In genomic region chr12:45244561-45245348, GRCh38 we compare ENCODE assay signal across 9 cellular contexts. TPM values are rescaled to one million over a fixed set of nuclear protein-coding genes. Genes with fewer than 3 reads are reported as not detected.
DNase-seq lines count a peak whose midpoint lies in the region; ATAC-seq and TF ChIP-seq lines count a peak whose summit lies in the region.
"Had no signal": no experiment of that assay in that cellular context is flagged by ENCODE, and none has a peak within 500 bp of the region (broad histone marks: within the 10 kb centered on the region; RNA-seq: fewer than 3 reads in every experiment).

No MANE protein-coding gene starts in this region.

- no peaks in the 10 kb centered on the region for H3K36me3 Mint-ChIP-seq in CD4-positive, alpha-beta T cell (ENCODE audit: low read depth)
- H3K36me3 Mint-ChIP-seq in IgD-negative memory B cell = peaks cover 2% of the 10 kb centered on the region

- 74 to 81% methylated on average over 9 of the region's 9 CpGs for WGBS in heart right ventricle, 2 donors

- no peaks in the 10 kb centered on the region for H3K9me3 Mint-ChIP-seq in CD4-positive, alpha-beta T cell
- H3K9me3 Mint-ChIP-seq in IgD-negative memory B cell = no peaks in the 10 kb centered on the region

- CTCF ChIA-PET in CD4-positive, alpha-beta T cell (lab: Charles Lee) = no interaction called here

- peak overlapping the region in 3 of 10 donors; percentile 6 to 25 (median 21) for H3K4me3 ChIP-seq in heart right ventricle

- POLR2A ChIA-PET in CD4-positive, alpha-beta T cell (lab: Charles Lee) = no interaction called here

- H3K27me3 Mint-ChIP-seq in CD4-positive, alpha-beta T cell = no peaks in the 10 kb centered on the region
- H3K27me3 Mint-ChIP-seq in IgD-negative memory B cell = no peaks in the 10 kb centered on the region
- H3K27me3 Mint-ChIP-seq: activated naive CD8-positive, alpha-beta T cell treated with anti-CD3 and anti-CD28 coated beads, Interleukin-2, amount 10 ng/mL, durations not matched to agents 7 days and 5 days had no signal

- peaks cover 47% of the 10 kb centered on the region for H3K4me1 Mint-ChIP-seq in CD4-positive, alpha-beta T cell (ENCODE audit: low read depth)
- peaks cover 11 to 18% (median 14%) of the 10 kb centered on the region in 3 donors for H3K4me1 Mint-ChIP-seq in IgD-negative memory B cell

- H3K4me3 Mint-ChIP-seq in CD4-positive, alpha-beta T cell = peak overlapping the region; percentile 67
- peak overlapping the region; percentile 27 to 90 (median 72) for H3K4me3 Mint-ChIP-seq in IgD-negative memory B cell
- H3K4me3 Mint-ChIP-seq: activated naive CD8-positive, alpha-beta T cell treated with anti-CD3 and anti-CD28 coated beads, Interleukin-2, amount 10 ng/mL, durations not matched to agents 7 days and 5 days had no signal

- TF ChIP-seq CTCF in CD4-positive, alpha-beta T cell (IDR thresholded peaks at IDR 0.05) = no peak
- TF ChIP-seq CTCF in heart right ventricle (IDR thresholded peaks at IDR 0.05) = no peak

- peak; percentile 37 for ATAC-seq in CD4-positive, alpha-beta T cell (ENCODE audit: poor library complexity)
- ATAC-seq in GM21390 (IDR thresholded peaks at IDR 0.05; ENCODE audit: unreplicated experiment) (peak; percentile 85), heart right ventricle (peak in 7 of 8 donors; percentile 58 to 83 (median 78))

- no peaks in the 10 kb centered on the region for H3K9me3 ChIP-seq in CD4-positive, alpha-beta T cell (ENCODE audit: control insufficient read depth, low read length)
- H3K9me3 ChIP-seq in heart right ventricle = peaks cover 0 to 4% (median 0%) of the 10 kb centered on the region in 11 donors

- H3K27ac ChIP-seq in CD4-positive, alpha-beta T cell (ENCODE audit: low read depth, low read length) = no peak overlapping the region
- peak overlapping the region in 2 of 10 donors; percentile 51 to 66 for H3K27ac ChIP-seq in heart right ventricle

- no peaks in the 10 kb centered on the region for H3K27me3 ChIP-seq in CD4-positive, alpha-beta T cell (ENCODE audit: control insufficient read depth, insufficient read depth, low read length)
- no peaks in the 10 kb centered on the region for H3K27me3 ChIP-seq in heart right ventricle

- DNase-seq in CD4-positive, alpha-beta T cell = no peak
- DNase-seq in heart right ventricle (no peak), GM03348 (ENCODE audit: low spot score) (no peak), DMS114 treated with DMSO at 0.1 percent for 48 hours (lab: John Stamatoyannopoulos, UW; ENCODE audit: unreplicated experiment) (no peak), A172 (ENCODE audit: low spot score) (no peak), ecto neural progenitor cell (ENCODE audit: low spot score) (no peak)
- DNase-seq: activated naive CD8-positive, alpha-beta T cell treated with anti-CD3 and anti-CD28 coated beads, Interleukin-2, amount 10 ng/mL, durations not matched to agents 7 days and 5 days had no signal

- H3K27ac Mint-ChIP-seq in CD4-positive, alpha-beta T cell = no peak overlapping the region
- H3K27ac Mint-ChIP-seq in IgD-negative memory B cell = peak overlapping the region in 2 of 3 donors; percentile 64 to 93
- H3K27ac Mint-ChIP-seq: activated naive CD8-positive, alpha-beta T cell treated with anti-CD3 and anti-CD28 coated beads, Interleukin-2, amount 10 ng/mL, durations not matched to agents 7 days and 5 days had no signal

- peaks cover 0 to 25% (median 7%) of the 10 kb centered on the region in 9 donors for H3K4me1 ChIP-seq in heart right ventricle

- intact Hi-C loops in CD4-positive, alpha-beta T cell (cut with DNase I, micrococcal nuclease) = no loop called here
- intact Hi-C loops in heart right ventricle (cut with DNase I) = no loop called here

- H3K36me3 ChIP-seq in heart right ventricle = peaks cover 0 to 4% (median 0%) of the 10 kb centered on the region in 9 donors

RNA-seq across cellular contexts. Expression of gene ANO6, which starts 28.9 kb away (rescaled TPM):
- total RNA-seq in CD4-positive, alpha-beta T cell = 10 to 100 TPM; 11.6 to 11.7 TPM
- polyA plus RNA-seq in IgD-negative memory B cell = 18.0 TPM
- total RNA-seq in heart right ventricle = 10 to 100 TPM; 35.8 to 52.2 (median 41.9) TPM
- 10 to 100 TPM in 1 of 2 donors, 1 to 10 TPM in 1; 8.9 to 12.7 TPM for polyA plus RNA-seq in heart right ventricle
- total RNA-seq in A172 (2014; rRNA removed; shearing (Covaris generic)) = 99.9 and 105 TPM in 2 replicates
